In genomic region chr15:39804026-39804425, GRCh38 we compare ENCODE assay signal across 13 cellular contexts. TPM values are rescaled to one million over a fixed set of nuclear protein-coding genes. Genes with fewer than 3 reads are reported as not detected.
DNase-seq lines count a peak whose midpoint lies in the region; ATAC-seq and TF ChIP-seq lines count a peak whose summit lies in the region.
"Had no signal": no experiment of that assay in that cellular context is flagged by ENCODE, and none has a peak within 500 bp of the region (broad histone marks: within the 10 kb centered on the region; RNA-seq: fewer than 3 reads in every experiment).

No MANE protein-coding gene starts in this region.

- TF ChIP-seq CTCF in dorsolateral prefrontal cortex (IDR thresholded peaks at IDR 0.05 in 54 of 56, conservative IDR thresholded peaks at IDR 0.05 in 2 of 56; ENCODE audit: low read depth in 1 of 56, partially characterized antibody in 56 of 56): no peak

- H3K23ac ChIP-seq in mesendoderm (ENCODE audit: low read length): no peak overlapping the region

- no peak overlapping the region for H3K4me2 ChIP-seq in mesendoderm (ENCODE audit: low read length)
- H3K4me2 ChIP-seq: smooth muscle cell had no signal

- H3K27ac ChIP-seq in dorsolateral prefrontal cortex (no peak overlapping the region), mesendoderm (ENCODE audit: low read depth, low read length) (no peak overlapping the region)
- H3K27ac ChIP-seq: esophagus squamous epithelium had no signal

- H3K4me3 ChIP-seq in dorsolateral prefrontal cortex: no peak overlapping the region
- no peak overlapping the region for H3K4me3 ChIP-seq in mesendoderm (ENCODE audit: low read length)
- H3K4me3 ChIP-seq: esophagus squamous epithelium, smooth muscle cell had no signal

- no peaks in the 10 kb centered on the region for H3K36me3 ChIP-seq in mesendoderm (ENCODE audit: control insufficient read depth, insufficient read depth, low read length)
- H3K36me3 ChIP-seq: esophagus squamous epithelium had no signal

- no peak overlapping the region for H3K9ac ChIP-seq in mesendoderm (ENCODE audit: low read length)

- no peak overlapping the region for H3K56ac ChIP-seq in mesendoderm (ENCODE audit: low read length)

- ATAC-seq in GM19452 (IDR thresholded peaks at IDR 0.05; ENCODE audit: unreplicated experiment): no peak
- ATAC-seq: activated CD4-positive, CD25-positive, alpha-beta regulatory T cell treated with anti-CD3 and anti-CD28 coated beads, Interleukin-2, amount 50 U/mL, for 24 hours; HCT116 had no signal

- peak; percentile 69 for DNase-seq in NOMO-1 treated with DMSO at 0.1 percent for 48 hours (lab: John Stamatoyannopoulos, UW; ENCODE audit: unreplicated experiment)
- no peak for DNase-seq in NOMO-1 treated with dmso at 0.1 percent for 144 hours (lab: John Stamatoyannopoulos, UW; ENCODE audit: unreplicated experiment)
- DNase-seq in RPMI8226: peak; percentile 54
- DNase-seq in fibroblast of peridontal ligament (ENCODE audit: extremely low read depth): peak; percentile 34
- DNase-seq in dorsolateral prefrontal cortex: no peak
- DNase-seq in KG1 (lab: John Stamatoyannopoulos, UW): no peak
- DNase-seq in mesendoderm: no peak
- DNase-seq: CD4-positive, alpha-beta memory T cell; esophagus squamous epithelium had no signal

- no peak overlapping the region for H3K4ac ChIP-seq in mesendoderm (ENCODE audit: low read depth, low read length)

- no peaks in the 10 kb centered on the region for H3K79me2 ChIP-seq in mesendoderm (ENCODE audit: control insufficient read depth, insufficient read depth, low read length)

- no peak overlapping the region for H2BK5ac ChIP-seq in mesendoderm (ENCODE audit: low read length)

- no peaks in the 10 kb centered on the region for H3K79me1 ChIP-seq in mesendoderm (ENCODE audit: low read length)

- H3K4me1 ChIP-seq in mesendoderm (ENCODE audit: control insufficient read depth, low read depth, low read length): peaks cover under 1% of the 10 kb centered on the region

- no peaks in the 10 kb centered on the region for H3K27me3 ChIP-seq in dorsolateral prefrontal cortex
- H3K27me3 ChIP-seq in mesendoderm (ENCODE audit: insufficient read depth, low read length, poor library complexity): no peaks in the 10 kb centered on the region
- H3K27me3 ChIP-seq: esophagus squamous epithelium had no signal

- no peak overlapping the region for H2AK5ac ChIP-seq in mesendoderm (ENCODE audit: low read length)

- WGBS in mesendoderm (ENCODE audit: extremely low coverage, insufficient coverage, low lambda C conversion rate): no CpG with 5 or more reads among the region's 2 CpGs

- H4K5ac ChIP-seq in mesendoderm (ENCODE audit: low read length): no peak overlapping the region

- H2BK15ac ChIP-seq in mesendoderm (replicated peaks; ENCODE audit: low read depth): no peak overlapping the region

- H3K18ac ChIP-seq in mesendoderm (ENCODE audit: low read length): no peak overlapping the region

- no peak overlapping the region for H2BK120ac ChIP-seq in mesendoderm (ENCODE audit: low read depth, low read length)

- no peak overlapping the region for H4K8ac ChIP-seq in mesendoderm (ENCODE audit: low read depth, low read length)

- intact Hi-C loops in dorsolateral prefrontal cortex (cut with DNase I): no loop called here

RNA-seq across cellular contexts. Expression of gene FSIP1, which starts 21.4 kb away (rescaled TPM):
- 10 to 100 TPM in 34 of 120 experiments, 1 to 10 TPM in 86; 3.4 to 15.4 (median 8.8) TPM for total RNA-seq in dorsolateral prefrontal cortex
- 0.29 TPM for polyA plus RNA-seq in mesendoderm (2013, experiment 1 of 2)
- polyA plus RNA-seq in mesendoderm (2013, experiment 2 of 2): 0.32 TPM

Comparison
In these comparisons a context has a peak if more than half of its experiments do, and no peak if none do; other contexts are left out.
1. DNase-seq: peak in NOMO-1 treated with DMSO at 0.1 percent for 48 hours (single experiment), RPMI8226 (single experiment) and fibroblast of peridontal ligament (single experiment); none in NOMO-1 treated with dmso at 0.1 percent for 144 hours (single experiment), dorsolateral prefrontal cortex (0 of 10), KG1 (single experiment) and mesendoderm (single experiment).